Comparison of ENCODE assay signal across 9 cellular contexts in the genomic region with DNA sequence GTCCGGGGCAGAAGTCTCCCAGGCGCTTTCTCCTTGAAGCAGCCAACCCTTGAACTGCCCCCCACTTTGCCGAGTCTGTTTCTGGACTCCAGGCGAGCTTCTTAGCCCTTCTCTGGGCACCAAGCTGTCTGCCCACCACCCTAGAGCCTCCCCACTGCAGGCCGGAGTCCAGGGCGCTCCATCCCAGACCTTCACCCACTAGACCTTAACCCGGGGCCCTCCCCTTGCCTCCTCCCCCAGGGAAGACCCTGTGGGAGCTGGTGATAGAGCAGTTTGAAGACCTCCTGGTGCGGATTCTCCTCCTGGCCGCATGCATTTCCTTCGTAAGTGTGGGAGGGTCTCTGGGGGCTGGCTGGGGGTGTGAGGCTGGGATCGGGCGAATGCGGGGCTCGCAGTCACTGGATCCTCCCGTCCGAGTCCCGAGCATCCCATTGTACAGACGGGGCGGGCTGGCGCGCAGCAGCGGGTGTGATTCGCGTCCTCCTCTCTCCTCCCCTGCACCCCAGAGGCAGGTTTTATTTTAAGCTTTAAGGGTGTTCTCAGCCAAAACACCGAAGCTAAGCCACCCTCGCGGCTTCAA. TPM values are rescaled to one million over a fixed set of nuclear protein-coding genes. Genes with fewer than 3 reads are reported as not detected.
DNase-seq lines count a peak whose midpoint lies in the region; ATAC-seq, FAIRE-seq and TF ChIP-seq lines count a peak whose summit lies in the region.
"Had no signal": no experiment of that assay in that cellular context is flagged by ENCODE, and none has a peak within 500 bp of the region (broad histone marks: within the 10 kb centered on the region; RNA-seq: fewer than 3 reads in every experiment).

No MANE protein-coding gene starts in this region.

- peak overlapping the region; percentile 84 for H3K4me3 Mint-ChIP-seq in central memory CD8-positive, alpha-beta T cell

- no peaks in the 10 kb centered on the region for H3K9me3 Mint-ChIP-seq in central memory CD8-positive, alpha-beta T cell

- DNase-seq in AG09309 (ENCODE audit: low read depth) (no peak), HuH-7.5 (ENCODE audit: low spot score) (peak; percentile 40), mucosa of descending colon (no peak), islet precursor cell (no peak), D721Med (ENCODE audit: insufficient read length, low spot score) (no peak)
- DNase-seq in central memory CD8-positive, alpha-beta T cell (ENCODE audit: low spot score in 2 of 2), result no peak

- H3K27me3 Mint-ChIP-seq in central memory CD8-positive, alpha-beta T cell, result no peaks in the 10 kb centered on the region

- peak overlapping the region; percentile 86 for H3K4me3 ChIP-seq in AG09309 (ENCODE audit: control insufficient read depth, low read depth, low read length)
- H3K4me3 ChIP-seq in mucosa of descending colon, result peak overlapping the region; percentile 12

- H3K4me1 ChIP-seq in mucosa of descending colon (ENCODE audit: low read depth), result peaks cover 12% of the 10 kb centered on the region

- intact Hi-C loops in mucosa of descending colon (cut with DNase I, micrococcal nuclease), result no loop called here

- peaks cover 14% of the 10 kb centered on the region for H3K4me1 Mint-ChIP-seq in central memory CD8-positive, alpha-beta T cell

- no peaks in the 10 kb centered on the region for H3K36me3 ChIP-seq in mucosa of descending colon (ENCODE audit: low read depth)

- FAIRE-seq in D721Med (lab: Jason Lieb, UNC), result no peak

- peak; percentile 26 for ATAC-seq in GM19351 (IDR thresholded peaks at IDR 0.05; ENCODE audit: unreplicated experiment)
- peak; percentile 46 for ATAC-seq in central memory CD8-positive, alpha-beta T cell (replicated peaks; ENCODE audit: extremely low read depth, poor library complexity, severe bottlenecking)
- ATAC-seq in mucosa of descending colon, result peak; percentile 63
- ATAC-seq in HG03520 (IDR thresholded peaks at IDR 0.05; ENCODE audit: unreplicated experiment), result no peak

- TF ChIP-seq CTCF in AG09309 (IDR thresholded peaks at IDR 0.05; ENCODE audit: control insufficient read depth, insufficient read depth, low read depth, low read length, missing control alignments) (no peak), mucosa of descending colon (IDR thresholded peaks at IDR 0.05) (no peak), D721Med (IDR thresholded peaks at IDR 0.05; ENCODE audit: insufficient read depth, missing control alignments) (no peak)

- H3K9me3 ChIP-seq in mucosa of descending colon, result no peaks in the 10 kb centered on the region

- H3K36me3 Mint-ChIP-seq in central memory CD8-positive, alpha-beta T cell (ENCODE audit: insufficient read depth), result peaks cover 8% of the 10 kb centered on the region

- no peak overlapping the region for H3K27ac Mint-ChIP-seq in central memory CD8-positive, alpha-beta T cell (ENCODE audit: low read depth)

RNA-seq across cellular contexts. Expression of gene ATP2A1, which starts 1.1 kb away (rescaled TPM):
- 1 to 10 TPM in 2 of 3 donors, under 1 TPM in 1; 0.96 to 1.7 (median 1.6) TPM for total RNA-seq in mucosa of descending colon

RNA-seq across cellular contexts. Expression of gene SH2B1, which starts 15.7 kb away (rescaled TPM):
- 100 to 1,000 TPM in 1 of 3 donors, 10 to 100 TPM in 2; 83.5 to 107 (median 89.7) TPM for total RNA-seq in mucosa of descending colon

RNA-seq across cellular contexts. Expression of gene TUFM, which starts 33.2 kb away (rescaled TPM):
- total RNA-seq in mucosa of descending colon, result 100 to 1,000 TPM; 182 to 248 (median 220) TPM

RNA-seq across cellular contexts. Expression of gene RABEP2, which starts 45.7 kb away (rescaled TPM):
- 10 to 100 TPM; 35.1 to 43.2 (median 35.7) TPM for total RNA-seq in mucosa of descending colon

RNA-seq across cellular contexts. Expression of gene CD19, which starts 52.4 kb away (rescaled TPM):
- under 1 TPM; 0.29 to 0.65 (median 0.38) TPM for total RNA-seq in mucosa of descending colon
- total RNA-seq: myocyte had no signal
